29 cellular contexts compared by ENCODE assay signal in genomic region chr18:37084912-37085311, GRCh38.
"Had no signal": no experiment of that assay in that cellular context is flagged by ENCODE, and none has a peak within 500 bp of the region (broad histone marks: within the 10 kb centered on the region; RNA-seq: fewer than 3 reads in every experiment).

No MANE protein-coding gene starts in this region.

- H3K36me3 Mint-ChIP-seq: mesothelial cell of epicardium had no signal

- H3K27ac ChIP-seq: adrenal gland, ascending aorta, brain microvascular endothelial cell, hepatocyte, left ventricle myocardium inferior, neutrophil, pancreas, tibial artery had no signal

- H3K27ac Mint-ChIP-seq: activated naive CD8-positive, alpha-beta T cell; activated T-cell treated with anti-CD3 and anti-CD28 coated beads, Interleukin-2, amount 50 U/mL, for 24 hours; activated T-helper 17 cell treated with anti-CD3 and anti-CD28 coated beads, Interleukin-2, amount 50 U/mL, for 72 hours; immature natural killer cell; mesothelial cell of epicardium; stimulated activated naive CD8-positive, alpha-beta T cell treated with anti-CD3 and anti-CD28 coated beads, Interleukin-15, amount 100 ng/mL, for 72 hours had no signal

- H3K4me3 ChIP-seq: adrenal gland, ascending aorta, hepatocyte, left ventricle myocardium inferior, pancreas, tibial artery had no signal

- H3K4me1 ChIP-seq: adrenal gland, ascending aorta, left ventricle myocardium inferior, pancreas, tibial artery had no signal

- H2AFZ ChIP-seq: hepatocyte had no signal

- H3K4me1 Mint-ChIP-seq: activated T-helper 17 cell treated with anti-CD3 and anti-CD28 coated beads, Interleukin-2, amount 50 U/mL, for 72 hours; immature natural killer cell; mesothelial cell of epicardium; stimulated activated naive CD8-positive, alpha-beta T cell treated with anti-CD3 and anti-CD28 coated beads, Interleukin-15, amount 100 ng/mL, for 72 hours had no signal

- DNase-seq: activated CD4-positive, alpha-beta T cell treated with anti-CD3 and anti-CD28 coated beads, Interleukin-2, amount 50 U/mL, for 4 hours; activated CD8-positive, alpha-beta memory T cell treated with anti-CD3 and anti-CD28 coated beads for 24 hours; activated CD8-positive, alpha-beta memory T cell treated with anti-CD3 and anti-CD28 coated beads, Interleukin-2, amount 50 U/mL, for 4 hours; activated naive CD4-positive, alpha-beta T cell; activated T-cell treated with anti-CD3 and anti-CD28 coated beads, Interleukin-2, amount 50 U/mL, for 24 hours; adrenal gland; brain microvascular endothelial cell; caudate nucleus; dermis blood vessel endothelial cell; effector CD8-positive, alpha-beta T cell; foreskin melanocyte; glutamatergic neuron; immature natural killer cell; left ventricle myocardium inferior; naive thymus-derived CD8-positive, alpha-beta T cell; pancreas; right cardiac atrium; stimulated activated CD4-positive, alpha-beta T cell treated with anti-CD3 and anti-CD28 coated beads, Interleukin-12 subunit alpha, Interleukin-12 subunit beta, amount 100 ng/mL, for 4 hours; stimulated activated CD4-positive, alpha-beta T cell treated with anti-CD3 and anti-CD28 coated beads, Interleukin-4, amount 100 ng/mL, for 4 hours; stimulated activated naive CD8-positive, alpha-beta T cell treated with anti-CD3 and anti-CD28 coated beads, Interleukin-15, amount 100 ng/mL, for 72 hours; T-helper 1 cell; T-helper 9 cell; tibial artery had no signal

- H3K4me2 ChIP-seq: hepatocyte had no signal

- H3K4me3 Mint-ChIP-seq: activated naive CD8-positive, alpha-beta T cell; activated T-cell treated with anti-CD3 and anti-CD28 coated beads, Interleukin-2, amount 50 U/mL, for 24 hours; activated T-helper 17 cell treated with anti-CD3 and anti-CD28 coated beads, Interleukin-2, amount 50 U/mL, for 72 hours; immature natural killer cell; mesothelial cell of epicardium; naive thymus-derived CD8-positive, alpha-beta T cell; stimulated activated naive CD8-positive, alpha-beta T cell treated with anti-CD3 and anti-CD28 coated beads, Interleukin-15, amount 100 ng/mL, for 72 hours had no signal

- H3K27me3 Mint-ChIP-seq: activated naive CD8-positive, alpha-beta T cell; activated T-cell treated with anti-CD3 and anti-CD28 coated beads, Interleukin-2, amount 50 U/mL, for 24 hours; activated T-helper 17 cell treated with anti-CD3 and anti-CD28 coated beads, Interleukin-2, amount 50 U/mL, for 72 hours; naive thymus-derived CD8-positive, alpha-beta T cell; stimulated activated naive CD8-positive, alpha-beta T cell treated with anti-CD3 and anti-CD28 coated beads, Interleukin-15, amount 100 ng/mL, for 72 hours had no signal

- H3K27me3 ChIP-seq: adrenal gland, ascending aorta, brain microvascular endothelial cell, hepatocyte, neutrophil, pancreas, tibial artery had no signal

- H3K9me3 ChIP-seq: adrenal gland, neutrophil, pancreas, tibial artery had no signal

- H3K79me2 ChIP-seq: hepatocyte had no signal

- H3K36me3 ChIP-seq: adrenal gland, ascending aorta, brain microvascular endothelial cell, left ventricle myocardium inferior, neutrophil, pancreas had no signal

- ATAC-seq: activated T-helper 17 cell treated with anti-CD3 and anti-CD28 coated beads, Interleukin-2, amount 50 U/mL, for 72 hours; naive thymus-derived CD8-positive, alpha-beta T cell; pancreas; right cardiac atrium; stimulated activated naive CD8-positive, alpha-beta T cell treated with anti-CD3 and anti-CD28 coated beads, Interleukin-15, amount 100 ng/mL, for 72 hours had no signal
